ENCODE assay signal across 21 cellular contexts in genomic region chr10:44873156-44873555, GRCh38. TPM values are rescaled to one million over a fixed set of nuclear protein-coding genes. Genes with fewer than 3 reads are reported as not detected.
DNase-seq lines count a peak whose midpoint lies in the region; ATAC-seq, FAIRE-seq and TF ChIP-seq lines count a peak whose summit lies in the region.
"Had no signal": no experiment of that assay in that cellular context is flagged by ENCODE, and none has a peak within 500 bp of the region (broad histone marks: within the 10 kb centered on the region; RNA-seq: fewer than 3 reads in every experiment).

No MANE protein-coding gene starts in this region.

- H3K9me3 ChIP-seq in adipocyte (ENCODE audit: control insufficient read depth, low read length) (no peaks in the 10 kb centered on the region), endodermal cell (ENCODE audit: control insufficient read depth, low read length) (no peaks in the 10 kb centered on the region), heart left ventricle (no peaks in the 10 kb centered on the region)
- H3K9me3 ChIP-seq: HAP-1 had no signal

- H3K9ac ChIP-seq in adipocyte (ENCODE audit: low read length) (no peak overlapping the region), endodermal cell (ENCODE audit: extremely low read depth, low read length, poor library complexity, severe bottlenecking) (no peak overlapping the region)

- H3K4me3 Mint-ChIP-seq in endodermal cell, result no peak overlapping the region
- H3K4me3 Mint-ChIP-seq: CD14-positive monocyte had no signal

- 85 to 90% methylated on average over 2 to 6 of the region's 6 CpGs for WGBS in endodermal cell (ENCODE audit: insufficient coverage in 1 of 2, insufficient read length in 1 of 2), 2 experiments
- 38 to 48% (median 47%) methylated on average over 6 of the region's 6 CpGs for WGBS in heart left ventricle, 4 donors

- H3K36me3 ChIP-seq in adipocyte (ENCODE audit: control insufficient read depth, insufficient read depth, low read length, severe bottlenecking), result no peaks in the 10 kb centered on the region
- H3K36me3 ChIP-seq in endodermal cell (ENCODE audit: control insufficient read depth, insufficient read depth, low read length), result no peaks in the 10 kb centered on the region
- H3K36me3 ChIP-seq in heart left ventricle, result no peaks in the 10 kb centered on the region
- H3K36me3 ChIP-seq: HAP-1 had no signal

- H3K27ac ChIP-seq in endodermal cell (ENCODE audit: low read depth, low read length), result no peak overlapping the region
- no peak overlapping the region for H3K27ac ChIP-seq in heart left ventricle
- H3K27ac ChIP-seq: SK-N-MC had no signal

- no peaks in the 10 kb centered on the region for H3K36me3 Mint-ChIP-seq in endodermal cell (ENCODE audit: low read depth)
- H3K36me3 Mint-ChIP-seq: CD14-positive monocyte had no signal

- H3K4me3 ChIP-seq in adipocyte (ENCODE audit: low read length), result no peak overlapping the region
- H3K4me3 ChIP-seq in endodermal cell (ENCODE audit: low read length), result no peak overlapping the region
- no peak overlapping the region for H3K4me3 ChIP-seq in heart left ventricle
- H3K4me3 ChIP-seq: HAP-1, SK-N-MC had no signal

- ATAC-seq in heart left ventricle, result peak in 3 of 4 donors; percentile 53 to 69 (median 56)

- no peak overlapping the region for H3K27ac Mint-ChIP-seq in endodermal cell

- H3K9me3 Mint-ChIP-seq in endodermal cell, result no peaks in the 10 kb centered on the region

- no peak for TF ChIP-seq CTCF in endodermal cell (conservative IDR thresholded peaks at IDR 0.05)
- no peak for TF ChIP-seq CTCF in heart left ventricle (IDR thresholded peaks at IDR 0.05)

- H3K27me3 ChIP-seq in adipocyte (replicated peaks; ENCODE audit: control insufficient read depth, insufficient read depth, low read length), result no peaks in the 10 kb centered on the region
- H3K27me3 ChIP-seq in endodermal cell (ENCODE audit: control insufficient read depth, insufficient read depth, low read length, poor library complexity, severe bottlenecking), result no peaks in the 10 kb centered on the region
- H3K27me3 ChIP-seq in heart left ventricle, result no peaks in the 10 kb centered on the region

- intact Hi-C loops in heart left ventricle (cut with DNase I), result loop anchor here in 3 of 10 donors (10.0 kb wide), 2 partner anchors 82 to 102 kb away; partner anchors contain the start of genes DEPP1 (in 2 of the 3) and RASSF4 (in 1 of the 3)

- peaks cover 17% of the 10 kb centered on the region for H3K4me1 ChIP-seq in adipocyte (ENCODE audit: control insufficient read depth, insufficient read depth, low read length)
- H3K4me1 ChIP-seq in endodermal cell (ENCODE audit: control insufficient read depth, insufficient read depth, low read length), result no peaks in the 10 kb centered on the region
- H3K4me1 ChIP-seq in heart left ventricle, result peaks cover 0 to 19% (median 7%) of the 10 kb centered on the region in 12 donors
- H3K4me1 ChIP-seq: HAP-1 had no signal

- FAIRE-seq in GM12891 (lab: Jason Lieb, UNC), result no peak
- FAIRE-seq: G401.6, RCC 7860 had no signal

- H3K4me1 Mint-ChIP-seq in endodermal cell, result no peaks in the 10 kb centered on the region

- TF ChIP-seq POLR2A in heart left ventricle (IDR thresholded peaks at IDR 0.05) (no peak), GM12891 (IDR thresholded peaks at IDR 0.05; ENCODE audit: low read depth, low read length) (no peak)

- DNase-seq in adipocyte (ENCODE audit: low read depth), result peak; percentile 34
- peak; percentile 29 for DNase-seq in endodermal cell
- no peak for DNase-seq in heart left ventricle
- DNase-seq in islet precursor cell, result peak; percentile 12
- no peak for DNase-seq in activated gamma-delta T cell treated with Interleukin-2 at 50 U/mL for 16 hours
- DNase-seq in AG08395 (ENCODE audit: low spot score), result no peak
- no peak for DNase-seq in NCI-H526 (lab: John Stamatoyannopoulos, UW)
- DNase-seq in GM12891 (ENCODE audit: insufficient read length, low spot score), result no peak
- DNase-seq: COR-L47, DMS 273 treated with DMSO at 0.1 percent for 48 hours, NCI-H1105, NCI-H1694, NCI-H510A, NCI-H774, SHP77 had no signal

- peaks cover 13% of the 10 kb centered on the region for H3K27me3 Mint-ChIP-seq in endodermal cell (ENCODE audit: insufficient read depth)

TF ChIP-seq in GM12891, 5 proteins besides CTCF, POLR2A, EP300 and RAD21:
- no peak for TF ChIP-seq SPI1 (IDR thresholded peaks at IDR 0.05; ENCODE audit: low read depth, low read length)
- TF ChIP-seq TAF1 (IDR thresholded peaks at IDR 0.05; ENCODE audit: low read depth, low read length), result no peak
- TF ChIP-seq POU2F2 (IDR thresholded peaks at IDR 0.05; ENCODE audit: low read depth, low read length), result no peak
- no peak for TF ChIP-seq PAX5 (IDR thresholded peaks at IDR 0.05; ENCODE audit: insufficient read depth, low read length, severe bottlenecking)
- no peak for TF ChIP-seq POLR2AphosphoS5 (IDR thresholded peaks at IDR 0.05; ENCODE audit: low read depth, low read length)
TF ChIP-seq in GM12891: peak in this region for 0.

RNA-seq across cellular contexts. Expression of gene TMEM72, which starts 38.0 kb away (rescaled TPM):
- total RNA-seq in endodermal cell (not detected), heart left ventricle (under 1 TPM in 2 of 9 donors, not detected in 7; 0.15 to 0.27 TPM)
- polyA plus RNA-seq in endodermal cell (2013, experiment 1 of 2), result 0.21 TPM
- polyA plus RNA-seq in endodermal cell (2013, experiment 2 of 2), result 0.12 TPM
- polyA plus RNA-seq in heart left ventricle, result not detected
- not detected for polyA plus RNA-seq in GM12891 (2012; ENCODE audit: low read depth, missing spikeins)
- total RNA-seq: OCI-LY7 had no signal
- polyA plus RNA-seq: CD14-positive monocyte had no signal

Comparison
In these comparisons a context has a peak if more than half of its experiments do, and no peak if none do; other contexts are left out.
1. DNase-seq: peak in adipocyte (single experiment), endodermal cell (single experiment) and islet precursor cell (single experiment); none in heart left ventricle (0 of 5), activated gamma-delta T cell treated with Interleukin-2 at 50 U/mL for 16 hours (single experiment), AG08395 (single experiment), NCI-H526 (0 of 2) and GM12891 (single experiment).